In the genomic region with DNA sequence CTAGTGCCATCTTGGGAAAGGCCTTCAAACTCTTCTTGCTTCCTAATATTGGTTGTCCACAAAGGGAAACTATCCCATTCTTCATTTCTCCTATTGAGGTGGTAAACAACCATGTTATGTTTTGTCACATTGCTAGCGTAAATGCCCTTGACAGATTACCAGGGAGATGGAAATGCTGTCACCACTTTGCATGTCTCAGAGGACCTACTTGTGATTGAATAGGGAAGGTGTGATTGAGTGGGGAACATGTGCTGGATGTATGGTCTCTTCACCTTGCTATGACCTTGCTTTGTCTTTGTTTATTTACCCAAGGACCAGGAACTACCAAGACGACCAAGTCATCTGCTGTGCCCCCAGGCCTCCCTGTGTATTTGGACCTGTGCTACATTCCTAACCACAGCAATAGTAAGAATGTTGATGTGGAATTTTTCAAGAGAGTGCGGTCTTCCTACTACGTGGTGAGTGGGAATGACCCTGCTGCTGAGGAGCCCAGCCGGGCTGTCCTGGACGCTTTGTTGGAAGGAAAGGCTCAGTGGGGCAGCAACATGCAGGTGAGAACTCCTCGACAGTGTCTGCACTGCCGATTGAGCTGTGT, we compare ENCODE assay signal across 14 cellular contexts.
"Had no signal": no experiment of that assay in that cellular context is flagged by ENCODE, and none has a peak within 500 bp of the region (broad histone marks: within the 10 kb centered on the region; RNA-seq: fewer than 3 reads in every experiment).

No MANE protein-coding gene starts in this region.

- H3K4me1 ChIP-seq: breast epithelium, left lung, stomach had no signal

- DNase-seq: activated B cell treated with CpG ODN at 0.5 μM for 24 hours; activated CD4-positive, alpha-beta T cell treated with anti-CD3 and anti-CD28 coated beads, Interleukin-2, amount 10 ng/mL, durations not matched to agents 24 days and 14 days; activated naive CD4-positive, alpha-beta T cell treated with anti-CD3 and anti-CD28 coated beads for 36 hours; activated T-cell treated with anti-CD3 and anti-CD28 coated beads for 4 hours; foreskin melanocyte; heart left ventricle; left lung; nephron progenitor cell; pancreas; retina; stomach had no signal

- H3K9me3 ChIP-seq: breast epithelium, heart left ventricle, left lung, pancreas, stomach had no signal

- H3K27ac ChIP-seq: heart left ventricle, left lung, pancreas, skin epidermis, stomach had no signal

- H3K27me3 ChIP-seq: breast epithelium, heart left ventricle, left lung, pancreas, stomach had no signal

- H3K4me3 ChIP-seq: breast epithelium, heart left ventricle, left lung, pancreas, skin epidermis, stomach had no signal

- H3K36me3 ChIP-seq: breast epithelium, left lung, pancreas had no signal

- ATAC-seq: activated T-helper 17 cell treated with anti-CD3 and anti-CD28 coated beads, Interleukin-2, amount 50 U/mL, for 72 hours; heart left ventricle; left lung; pancreas had no signal
